In genomic region chr4:3335385-3335784, GRCh38 we compare ENCODE assay signal across 22 cellular contexts. TPM values are rescaled to one million over a fixed set of nuclear protein-coding genes. Genes with fewer than 3 reads are reported as not detected.
DNase-seq lines count a peak whose midpoint lies in the region; ATAC-seq, FAIRE-seq and TF ChIP-seq lines count a peak whose summit lies in the region.
"Had no signal": no experiment of that assay in that cellular context is flagged by ENCODE, and none has a peak within 500 bp of the region (broad histone marks: within the 10 kb centered on the region; RNA-seq: fewer than 3 reads in every experiment).

No MANE protein-coding gene starts in this region.

- no peak overlapping the region for H2AFZ ChIP-seq in GM23338

- no peaks in the 10 kb centered on the region for H3K36me3 Mint-ChIP-seq in GM23338 (ENCODE audit: low read depth)
- peaks cover 10% of the 10 kb centered on the region for H3K36me3 Mint-ChIP-seq in endodermal cell (ENCODE audit: low read depth)
- H3K36me3 Mint-ChIP-seq in Calu3 (ENCODE audit: insufficient read depth, unreplicated experiment), result peaks cover 4% of the 10 kb centered on the region
- no peaks in the 10 kb centered on the region for H3K36me3 Mint-ChIP-seq in activated T-cell treated with anti-CD3 and anti-CD28 coated beads, Interleukin-2, amount 50 U/mL, for 4 hours (ENCODE audit: insufficient read depth)

- peaks cover 3% of the 10 kb centered on the region; the same call in 1 of the 2 replicates for H3K79me2 ChIP-seq in GM23338 (replicated peaks; ENCODE audit: insufficient read depth)

- H3K9me3 ChIP-seq in BLaER1 treated with 17β-estradiol and CSF1 and Interleukin-3, amounts not matched to agents 10 nM and 100 nM (replicated peaks in 1 of 11), result no peaks in the 10 kb centered on the region
- no peaks in the 10 kb centered on the region for H3K9me3 ChIP-seq in endodermal cell (ENCODE audit: control insufficient read depth, low read length)
- H3K9me3 ChIP-seq: lower lobe of right lung, upper lobe of right lung had no signal

- H3F3A ChIP-seq in GM23338 (replicated peaks; ENCODE audit: low read depth), result no peaks in the 10 kb centered on the region

- peak overlapping the region in 9 of 11 experiments; percentile 25 to 68 (median 59); a peak in 18 of 22 replicates for H3K27ac ChIP-seq in BLaER1 treated with 17β-estradiol and CSF1 and Interleukin-3, amounts not matched to agents 10 nM and 100 nM
- no peak overlapping the region for H3K27ac ChIP-seq in GM23338 (ENCODE audit: low read depth)
- H3K27ac ChIP-seq in endodermal cell (ENCODE audit: low read depth, low read length), result no peak overlapping the region
- H3K27ac ChIP-seq: lower lobe of right lung, upper lobe of right lung had no signal

- peaks cover 37 to 92% (median 83%) of the 10 kb centered on the region in 10 experiments for H3K4me1 ChIP-seq in BLaER1 treated with 17β-estradiol and CSF1 and Interleukin-3, amounts not matched to agents 10 nM and 100 nM
- no peaks in the 10 kb centered on the region for H3K4me1 ChIP-seq in GM23338 (ENCODE audit: insufficient read depth)
- H3K4me1 ChIP-seq in endodermal cell (ENCODE audit: control insufficient read depth, insufficient read depth, low read length), result no peaks in the 10 kb centered on the region

- H3K4me3 Mint-ChIP-seq in GM23338 (no peak overlapping the region), endodermal cell (no peak overlapping the region), Calu3 (ENCODE audit: low read depth, unreplicated experiment) (no peak overlapping the region)
- H3K4me3 Mint-ChIP-seq in activated T-cell treated with anti-CD3 and anti-CD28 coated beads, Interleukin-2, amount 50 U/mL, for 4 hours, result no peak overlapping the region
- H3K4me3 Mint-ChIP-seq: CD4-positive, alpha-beta T cell; T-helper 17 cell had no signal

- BruUV-seq in Calu3 (replicated peaks; lab: Mats Ljungman, UMichigan), result no TSS peak

- FAIRE-seq in D721Med (lab: Jason Lieb, UNC), result no peak
- FAIRE-seq: keratinocyte had no signal

- intact Hi-C loops in Calu3 (cut with micrococcal nuclease; ENCODE audit: unreplicated experiment), result no loop called here

- peaks cover 0 to 98% (median 79%) of the 10 kb centered on the region in 11 experiments; a peak in 20 of 22 replicates for H4K20me1 ChIP-seq in BLaER1 treated with 17β-estradiol and CSF1 and Interleukin-3, amounts not matched to agents 10 nM and 100 nM
- no peaks in the 10 kb centered on the region; the same call in 1 of the 2 replicates for H4K20me1 ChIP-seq in GM23338 (replicated peaks; ENCODE audit: insufficient read depth)

- H3K27me3 ChIP-seq in BLaER1 treated with 17β-estradiol and CSF1 and Interleukin-3, amounts not matched to agents 10 nM and 100 nM, result no peaks in the 10 kb centered on the region
- H3K27me3 ChIP-seq in GM23338 (ENCODE audit: insufficient read depth), result no peaks in the 10 kb centered on the region
- no peaks in the 10 kb centered on the region for H3K27me3 ChIP-seq in endodermal cell (ENCODE audit: control insufficient read depth, insufficient read depth, low read length, poor library complexity, severe bottlenecking)
- H3K27me3 ChIP-seq: upper lobe of right lung had no signal

- peak; percentile 30; the same call in 1 of the 3 replicates for ATAC-seq in GM23338
- ATAC-seq in activated T-cell treated with anti-CD3 and anti-CD28 coated beads, Interleukin-2, amount 50 U/mL, for 4 hours, result no peak
- ATAC-seq: lower lobe of right lung, Panc1, T-helper 17 cell, upper lobe of right lung had no signal

- peaks cover 7% of the 10 kb centered on the region; the same call in 1 of the 3 replicates for H3K4me1 Mint-ChIP-seq in GM23338
- peaks cover 19% of the 10 kb centered on the region for H3K4me1 Mint-ChIP-seq in endodermal cell
- H3K4me1 Mint-ChIP-seq in Calu3 (ENCODE audit: low read depth, unreplicated experiment), result no peaks in the 10 kb centered on the region
- H3K4me1 Mint-ChIP-seq in activated T-cell treated with anti-CD3 and anti-CD28 coated beads, Interleukin-2, amount 50 U/mL, for 4 hours (ENCODE audit: low read depth), result peaks cover 3% of the 10 kb centered on the region

- TF ChIP-seq CTCF in GM23338 (conservative IDR thresholded peaks at IDR 0.05; ENCODE audit: low read depth in 2 of 2) (no peak), endodermal cell (conservative IDR thresholded peaks at IDR 0.05) (no peak), Calu3 (IDR thresholded peaks at IDR 0.05; ENCODE audit: unreplicated experiment) (no peak), D721Med (IDR thresholded peaks at IDR 0.05; ENCODE audit: insufficient read depth, missing control alignments) (no peak)

- H3K9me3 Mint-ChIP-seq in GM23338, result no peaks in the 10 kb centered on the region
- H3K9me3 Mint-ChIP-seq in endodermal cell, result no peaks in the 10 kb centered on the region
- no peaks in the 10 kb centered on the region for H3K9me3 Mint-ChIP-seq in Calu3 (ENCODE audit: low read depth, unreplicated experiment)
- H3K9me3 Mint-ChIP-seq in activated T-cell treated with anti-CD3 and anti-CD28 coated beads, Interleukin-2, amount 50 U/mL, for 4 hours, result no peaks in the 10 kb centered on the region
- H3K9me3 Mint-ChIP-seq: CD4-positive, alpha-beta T cell had no signal

- H3K27me3 Mint-ChIP-seq in GM23338 (ENCODE audit: insufficient read depth, low read depth, poor library complexity) (peaks cover 8% of the 10 kb centered on the region), endodermal cell (ENCODE audit: insufficient read depth) (no peaks in the 10 kb centered on the region), Calu3 (ENCODE audit: unreplicated experiment) (no peaks in the 10 kb centered on the region)
- H3K27me3 Mint-ChIP-seq in activated T-cell treated with anti-CD3 and anti-CD28 coated beads, Interleukin-2, amount 50 U/mL, for 4 hours (ENCODE audit: low read depth), result no peaks in the 10 kb centered on the region
- H3K27me3 Mint-ChIP-seq: CD4-positive, alpha-beta T cell had no signal

- WGBS in endodermal cell (ENCODE audit: insufficient coverage in 1 of 2, insufficient read length in 1 of 2), 2 experiments, result 92 to 95% methylated on average over 6 to 10 of the region's 10 CpGs

- CTCF ChIA-PET in Calu3 (lab: Charles Lee), result no interaction called here

- H3K36me3 ChIP-seq in BLaER1 treated with 17β-estradiol and CSF1 and Interleukin-3, amounts not matched to agents 10 nM and 100 nM, result peaks cover 0 to 34% (median 9%) of the 10 kb centered on the region in 11 experiments; a peak in 9 of 22 replicates
- H3K36me3 ChIP-seq in GM23338 (ENCODE audit: insufficient read depth) (no peaks in the 10 kb centered on the region), endodermal cell (ENCODE audit: control insufficient read depth, insufficient read depth, low read length) (peaks cover 5% of the 10 kb centered on the region)
- H3K36me3 ChIP-seq: lower lobe of right lung, upper lobe of right lung had no signal

- H3K27ac Mint-ChIP-seq in GM23338 (no peak overlapping the region), endodermal cell (no peak overlapping the region), Calu3 (ENCODE audit: unreplicated experiment) (no peak overlapping the region)
- H3K27ac Mint-ChIP-seq: CD4-positive, alpha-beta T cell; T-helper 17 cell had no signal

- H3K9me2 ChIP-seq in GM23338 (ENCODE audit: insufficient read depth), result no peaks in the 10 kb centered on the region

- no peak for DNase-seq in GM23338 (ENCODE audit: low spot score)
- DNase-seq in NCI-H2171 (lab: John Stamatoyannopoulos, UW), result peak; percentile 77
- DNase-seq in endodermal cell, result peak; percentile 16
- no peak for DNase-seq in Calu3
- DNase-seq in D721Med (ENCODE audit: insufficient read length, low spot score), result no peak
- DNase-seq in activated T-cell treated with anti-CD3 and anti-CD28 coated beads, Interleukin-2, amount 50 U/mL, for 4 hours, result no peak
- no peak for DNase-seq in NCI-H1436 treated with DMSO at 0.1 percent for 48 hours (lab: John Stamatoyannopoulos, UW)
- DNase-seq: activated CD4-positive, alpha-beta T cell treated with anti-CD3 and anti-CD28 coated beads, Interleukin-2, amount 50 U/mL, for 1 hour; activated naive CD4-positive, alpha-beta T cell treated with Interleukin-2 at 50 U/mL for 16 hours; CD4-positive, alpha-beta T cell; erythroblast; foreskin melanocyte; HCEC 1CT; hypothalamus; lower lobe of right lung; NCI-H146; NCI-H82; T-helper 17 cell; upper lobe of right lung had no signal

- peak overlapping the region in 10 of 11 experiments; percentile 5 to 62 (median 36); a peak in 15 of 22 replicates for H3K9ac ChIP-seq in BLaER1 treated with 17β-estradiol and CSF1 and Interleukin-3, amounts not matched to agents 10 nM and 100 nM
- H3K9ac ChIP-seq in endodermal cell (ENCODE audit: extremely low read depth, low read length, poor library complexity, severe bottlenecking), result no peak overlapping the region

- peak overlapping the region in 2 of 10 experiments; percentile 6 to 13; a peak in 1 of 20 replicates for H3K4me3 ChIP-seq in BLaER1 treated with 17β-estradiol and CSF1 and Interleukin-3, amounts not matched to agents 10 nM and 100 nM
- no peak overlapping the region for H3K4me3 ChIP-seq in GM23338
- no peak overlapping the region for H3K4me3 ChIP-seq in endodermal cell (ENCODE audit: low read length)
- H3K4me3 ChIP-seq: lower lobe of right lung, upper lobe of right lung had no signal

- H3K4me2 ChIP-seq in BLaER1 treated with 17β-estradiol and CSF1 and Interleukin-3, amounts not matched to agents 10 nM and 100 nM, result peak overlapping the region; percentile 57 to 85 (median 81)
- H3K4me2 ChIP-seq in GM23338, result no peak overlapping the region

TF ChIP-seq in GM23338, 12 proteins besides CTCF, POLR2A, EP300 and RAD21:
- no peak for TF ChIP-seq NANOG (IDR thresholded peaks at IDR 0.05; ENCODE audit: borderline replicate concordance)
- no peak for TF ChIP-seq STAT1 (IDR thresholded peaks at IDR 0.05; ENCODE audit: unreplicated experiment)
- no peak for TF ChIP-seq ZNF331 (CRISPR knock-in tag; IDR thresholded peaks at IDR 0.05; ENCODE audit: low read depth)
- no peak for TF ChIP-seq CREB1 (CRISPR knock-in tag; IDR thresholded peaks at IDR 0.05; ENCODE audit: low read depth)
- no peak for TF ChIP-seq EZH2phosphoT487 (IDR thresholded peaks at IDR 0.05; ENCODE audit: unreplicated experiment)

RNA-seq across cellular contexts. Expression of gene RGS12, which starts 42.6 kb away (rescaled TPM):
- 13.4 and 19.0 TPM in 2 replicates for total RNA-seq in GM23338 (2014; rRNA removed; shearing (Covaris generic))
- 8.0 and 8.2 TPM in 2 replicates for polyA plus RNA-seq in GM23338 (2016; fragmentation: Nextera tagmentation; extraction: Ambion mirVana)
- total RNA-seq in endodermal cell (10 to 100 TPM; 45.2 to 48.6 TPM), Calu3 (2022) (11.1 and 13.9 TPM in 2 replicates)
- 47.0 TPM for polyA plus RNA-seq in endodermal cell (2013, experiment 1 of 2)
- 44.0 TPM for polyA plus RNA-seq in endodermal cell (2013, experiment 2 of 2)
- 1 to 10 TPM; 2.3 to 3.0 (median 2.5) TPM for total RNA-seq in activated T-cell treated with anti-CD3 and anti-CD28 coated beads, Interleukin-2, amount 50 U/mL, for 4 hours

Comparison
In these comparisons a context has a peak if more than half of its experiments do, and no peak if none do; other contexts are left out.
1. H3K27ac ChIP-seq: peak in BLaER1 treated with 17β-estradiol and CSF1 and Interleukin-3, amounts not matched to agents 10 nM and 100 nM (9 of 11); none in GM23338 (single experiment) and endodermal cell (single experiment).
2. DNase-seq: peak in NCI-H2171 (single experiment) and endodermal cell (single experiment); none in GM23338 (single experiment), Calu3 (single experiment), D721Med (single experiment), activated T-cell treated with anti-CD3 and anti-CD28 coated beads, Interleukin-2, amount 50 U/mL, for 4 hours (single experiment) and NCI-H1436 treated with DMSO at 0.1 percent for 48 hours (single experiment).